ENCODE assay signal across 8 cellular contexts in genomic region chr19:49451430-49452181, GRCh38. TPM values are rescaled to one million over a fixed set of nuclear protein-coding genes. Genes with fewer than 3 reads are reported as not detected.
DNase-seq lines count a peak whose midpoint lies in the region; ATAC-seq and TF ChIP-seq lines count a peak whose summit lies in the region.

Gene PIH1D1 (minus strand): TSS chr19:49451814. CDS start chr19:49451574, 240 bp downstream.

- peak within 1 kb of the TSS; percentile 93 for H3K4me2 ChIP-seq in smooth muscle cell

- H3K79me2 ChIP-seq in ACC112 (ENCODE audit: control insufficient read depth, insufficient read depth, low read length, unreplicated experiment) (peaks cover 14% of the 10 kb centered on the region), smooth muscle cell (ENCODE audit: low read depth) (no peaks in the 10 kb centered on the region)

- H2AFZ ChIP-seq in ACC112 (ENCODE audit: low read length, unreplicated experiment): no peak within 1 kb of the TSS
- peak within 1 kb of the TSS; percentile 60 for H2AFZ ChIP-seq in smooth muscle cell (ENCODE audit: low read depth)

- peak within 1 kb of the TSS; percentile 99 for H3K4me3 ChIP-seq in ACC112 (ENCODE audit: low read depth, low read length)
- H3K4me3 ChIP-seq in WERI-Rb-1 (ENCODE audit: low read depth, low read length): peak within 1 kb of the TSS; percentile 78
- H3K4me3 ChIP-seq in cardiac fibroblast (replicated peaks in 1 of 2; ENCODE audit: low read depth in 2 of 2, low read length in 2 of 2): peak within 1 kb of the TSS; percentile 76 to 90
- H3K4me3 ChIP-seq in smooth muscle cell: peak within 1 kb of the TSS; percentile 86

- H3K36me3 ChIP-seq in ACC112 (ENCODE audit: insufficient read depth, low read length) (no peaks in the 10 kb centered on the region), WERI-Rb-1 (peaks cover 39% of the 10 kb centered on the region), smooth muscle cell (ENCODE audit: low read depth) (no peaks in the 10 kb centered on the region)

- ATAC-seq in GM18868 (IDR thresholded peaks at IDR 0.05; ENCODE audit: unreplicated experiment) (peak; percentile 54), HG03135 (IDR thresholded peaks at IDR 0.05; ENCODE audit: unreplicated experiment) (peak; percentile 61)

- 2% methylated on average over 42 of the region's 42 CpGs for WGBS in smooth muscle cell (ENCODE audit: low lambda C conversion rate)

- H3K9me3 ChIP-seq in WERI-Rb-1 (ENCODE audit: severe bottlenecking) (no peaks in the 10 kb centered on the region), smooth muscle cell (replicated peaks; ENCODE audit: low read depth) (no peaks in the 10 kb centered on the region)

- H3K27me3 ChIP-seq in ACC112 (ENCODE audit: insufficient read depth, low read length) (no peaks in the 10 kb centered on the region), WERI-Rb-1 (ENCODE audit: insufficient read depth, low read depth, severe bottlenecking) (no peaks in the 10 kb centered on the region), smooth muscle cell (ENCODE audit: low read depth) (no peaks in the 10 kb centered on the region)

- TF ChIP-seq CTCF in WERI-Rb-1 (IDR thresholded peaks at IDR 0.05; ENCODE audit: low read depth, low read length): no peak
- peak; percentile 38 for TF ChIP-seq CTCF in cardiac fibroblast (IDR thresholded peaks at IDR 0.05; ENCODE audit: low read depth, low read length)
- no peak for TF ChIP-seq CTCF in smooth muscle cell (IDR thresholded peaks at IDR 0.05; ENCODE audit: borderline replicate concordance, insufficient read depth, poor library complexity, severe bottlenecking)

- H3K27ac ChIP-seq in ACC112 (ENCODE audit: low read depth, low read length) (peak within 1 kb of the TSS; percentile 98), WERI-Rb-1 (peak within 1 kb of the TSS; percentile 96), smooth muscle cell (ENCODE audit: low read depth) (peak within 1 kb of the TSS; percentile 95)

- peak; percentile 96 for DNase-seq in NCI-H2227 (lab: John Stamatoyannopoulos, UW; ENCODE audit: unreplicated experiment)
- peak; percentile 97 for DNase-seq in WERI-Rb-1
- peak; percentile 99 to 100 for DNase-seq in cardiac fibroblast (ENCODE audit: low read depth in 2 of 2)
- peak; percentile 82 for DNase-seq in iPS-NIHi7 (ENCODE audit: extremely low spot score)
- peak; percentile 70 for DNase-seq in smooth muscle cell (lab: John Stamatoyannopoulos, UW; ENCODE audit: unreplicated experiment)

- H4K20me1 ChIP-seq in smooth muscle cell (ENCODE audit: low read depth): no peaks in the 10 kb centered on the region

- no peaks in the 10 kb centered on the region for H3F3A ChIP-seq in smooth muscle cell (ENCODE audit: low read depth)

- peak within 1 kb of the TSS; percentile 87 for H3K9ac ChIP-seq in smooth muscle cell (ENCODE audit: low read depth)

- peaks cover 3% of the 10 kb centered on the region for H3K4me1 ChIP-seq in ACC112 (ENCODE audit: control insufficient read depth, insufficient read depth, low read length, unreplicated experiment)
- peaks cover 13% of the 10 kb centered on the region for H3K4me1 ChIP-seq in smooth muscle cell (ENCODE audit: low read depth)

RNA-seq across cellular contexts. Expression of gene PIH1D1, which starts in this region (rescaled TPM):
- total RNA-seq in smooth muscle cell: 54.7 and 77.1 TPM in 2 replicates
- polyA plus RNA-seq in smooth muscle cell: 84.9 and 89.8 TPM in 2 replicates

Comparison
In these comparisons a context has a peak if more than half of its experiments do, and no peak if none do; other contexts are left out.
1. Peak in every context shown above with its lines: DNase-seq, ATAC-seq, H3K4me3 ChIP-seq and H3K27ac ChIP-seq.